In genomic region chr1:170126691-170127090, GRCh38 we compare ENCODE assay signal across 9 cellular contexts. TPM values are rescaled to one million over a fixed set of nuclear protein-coding genes. Genes with fewer than 3 reads are reported as not detected.
DNase-seq lines count a peak whose midpoint lies in the region; ATAC-seq and TF ChIP-seq lines count a peak whose summit lies in the region.
"Had no signal": no experiment of that assay in that cellular context is flagged by ENCODE, and none has a peak within 500 bp of the region (broad histone marks: within the 10 kb centered on the region; RNA-seq: fewer than 3 reads in every experiment).

No MANE protein-coding gene starts in this region.

- no peak overlapping the region for H3K4me3 Mint-ChIP-seq in chondrocyte (ENCODE audit: unreplicated experiment)
- H3K4me3 Mint-ChIP-seq: activated naive CD8-positive, alpha-beta T cell had no signal

- TF ChIP-seq CTCF in chondrocyte (IDR thresholded peaks at IDR 0.05): peak; percentile 23

- in situ Hi-C loops in KBM-7 (cut with MboI; ENCODE audit: low pct_unique_long_range_greater_than_20kb, low sequenced_read_pairs): no loop called here

- H3K4me1 Mint-ChIP-seq in chondrocyte (ENCODE audit: low read depth): peaks cover 9% of the 10 kb centered on the region

- peak; percentile 91 for DNase-seq in A172 (ENCODE audit: low spot score)
- DNase-seq in GM19238 (ENCODE audit: insufficient read length, low spot score): peak; percentile 19
- DNase-seq in chondrocyte (ENCODE audit: low spot score): no peak
- DNase-seq in DMS153 (lab: John Stamatoyannopoulos, UW): no peak
- DNase-seq in KBM-7: no peak
- no peak for DNase-seq in NCI-H2196 (lab: John Stamatoyannopoulos, UW; ENCODE audit: unreplicated experiment)
- no peak for DNase-seq in anterior cingulate cortex (lab: John Stamatoyannopoulos, UW)

- H3K27ac Mint-ChIP-seq in chondrocyte (ENCODE audit: unreplicated experiment): peak overlapping the region; percentile 25
- H3K27ac Mint-ChIP-seq: activated naive CD8-positive, alpha-beta T cell had no signal

- peaks cover 6% of the 10 kb centered on the region for H3K9me3 Mint-ChIP-seq in chondrocyte (ENCODE audit: low read depth)

- ATAC-seq in HG03066 (IDR thresholded peaks at IDR 0.05; ENCODE audit: low read depth, unreplicated experiment): peak; percentile 99

- H3K36me3 Mint-ChIP-seq in chondrocyte (ENCODE audit: low read depth): peaks cover 3% of the 10 kb centered on the region

- no peaks in the 10 kb centered on the region for H3K27me3 Mint-ChIP-seq in chondrocyte (ENCODE audit: low read depth)

RNA-seq across cellular contexts. Expression of gene NTMT2, which starts 19.1 kb away (rescaled TPM):
- not detected in 2 replicates for total RNA-seq in A172 (2014; rRNA removed; shearing (Covaris generic))
- not detected in 3 replicates for total RNA-seq in chondrocyte

RNA-seq across cellular contexts. Expression of gene KIFAP3, which starts 52.2 kb away (rescaled TPM):
- 203 and 230 TPM in 2 replicates for total RNA-seq in A172 (2014; rRNA removed; shearing (Covaris generic))
- total RNA-seq in chondrocyte: 24.0 to 31.9 TPM (median 25.5 TPM) in 3 replicates

Comparison
In these comparisons a context has a peak if more than half of its experiments do, and no peak if none do; other contexts are left out.
1. DNase-seq: peak in A172 (single experiment) and GM19238 (single experiment); none in chondrocyte (single experiment), DMS153 (single experiment), KBM-7 (single experiment), NCI-H2196 (single experiment) and anterior cingulate cortex (0 of 58).